Comparison of ENCODE assay signal across 24 cellular contexts in genomic region chr10:130167193-130167592, GRCh38. TPM values are rescaled to one million over a fixed set of nuclear protein-coding genes. Genes with fewer than 3 reads are reported as not detected.
"Had no signal": no experiment of that assay in that cellular context is flagged by ENCODE, and none has a peak within 500 bp of the region (broad histone marks: within the 10 kb centered on the region; RNA-seq: fewer than 3 reads in every experiment).

No MANE protein-coding gene starts in this region.

- H3K9ac ChIP-seq: KMS-11 had no signal

- FAIRE-seq: HepG2, K562, RCC 7860 had no signal

- H3K4me3 Mint-ChIP-seq: IgD-negative memory B cell had no signal

- DNase-seq: Kasumi-1, MM.1S, NCI-H1436, NCI-H187, NCI-H2029, NCI-H2081 treated with DMSO at 0.1 percent for 48 hours, NCI-H2171, NCI-H226, NCI-H446, NCI-H510A, NCI-H524 treated with DMSO at 0.1 percent for 48 hours, NCI-H69, NCI-H774, Right ventricle myocardium superior, RPMI8226, SIG-M5 had no signal

- H3K4me1 ChIP-seq: SJSA1 had no signal

- H3K27ac Mint-ChIP-seq: IgD-negative memory B cell had no signal

- ATAC-seq: HepG2, K562 had no signal

- H3K27ac ChIP-seq: KMS-11, SJSA1, SK-N-MC had no signal

- H3K4me2 ChIP-seq: KMS-11 had no signal

- H3K27me3 Mint-ChIP-seq: IgD-negative memory B cell had no signal

- H3K9me3 Mint-ChIP-seq: IgD-negative memory B cell had no signal

- H3K27me3 ChIP-seq: SJSA1 had no signal

- H3K9me3 ChIP-seq: SJSA1 had no signal

- H3K4me3 ChIP-seq: K562, SJSA1, SK-N-MC had no signal

RNA-seq across cellular contexts. Expression of gene C10orf143, which starts 56.6 kb away (rescaled TPM):
- total RNA-seq: HT1080 had no signal
